Comparison of ENCODE assay signal across 22 cellular contexts in the genomic region with DNA sequence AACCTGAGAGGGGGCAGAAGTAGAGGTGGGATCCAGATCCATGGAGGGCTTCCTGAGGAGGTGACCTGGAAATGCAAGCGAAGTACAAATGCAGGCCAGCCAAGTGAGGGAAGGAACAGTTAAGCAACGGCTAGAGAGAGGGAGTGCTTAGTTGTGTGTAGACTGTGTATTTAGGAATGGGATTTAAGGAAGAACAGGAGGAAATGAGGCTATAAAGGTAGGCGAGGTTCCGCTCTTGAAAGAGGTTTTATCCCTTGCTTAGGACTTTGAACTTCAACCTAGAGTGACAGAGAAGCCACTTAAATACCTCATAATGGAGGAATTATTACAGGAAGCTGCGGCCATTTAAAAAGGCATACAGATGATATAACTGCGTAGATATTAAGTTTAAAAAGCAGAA.
DNase-seq lines count a peak whose midpoint lies in the region; ATAC-seq and TF ChIP-seq lines count a peak whose summit lies in the region.
"Had no signal": no experiment of that assay in that cellular context is flagged by ENCODE, and none has a peak within 500 bp of the region (broad histone marks: within the 10 kb centered on the region; RNA-seq: fewer than 3 reads in every experiment).

No MANE protein-coding gene starts in this region.

- in situ Hi-C loops in transverse colon (cut with MboI; ENCODE audit: low pct_ligation_motif_present in 1 of 4, low pct_unique_long_range_greater_than_20kb in 1 of 4, low sequenced_read_pairs in 3 of 4) = no loop called here

- peaks cover 10% of the 10 kb centered on the region for H3K27me3 Mint-ChIP-seq in activated CD4-positive, alpha-beta T cell treated with anti-CD3 and anti-CD28 coated beads, Interleukin-2, amount 10 ng/mL, durations not matched to agents 24 days and 14 days
- H3K27me3 Mint-ChIP-seq in activated CD4-positive, alpha-beta T cell treated with anti-CD3 and anti-CD28 coated beads for 36 hours = peaks cover 24% of the 10 kb centered on the region
- no peaks in the 10 kb centered on the region for H3K27me3 Mint-ChIP-seq in mesothelial cell of epicardium (ENCODE audit: low read depth)

- H3K36me3 ChIP-seq in colonic mucosa (no peaks in the 10 kb centered on the region), transverse colon (no peaks in the 10 kb centered on the region)
- H3K36me3 ChIP-seq: BLaER1 treated with 17β-estradiol and CSF1 and Interleukin-3, amounts not matched to agents 10 nM and 100 nM; SJCRH30 had no signal

- WGBS in transverse colon (ENCODE audit: low coverage in 1 of 2), 2 donors = 55 to 60% methylated on average over 6 of the region's 6 CpGs

- no peaks in the 10 kb centered on the region for H3K4me1 Mint-ChIP-seq in activated CD4-positive, alpha-beta T cell treated with anti-CD3 and anti-CD28 coated beads, Interleukin-2, amount 10 ng/mL, durations not matched to agents 24 days and 14 days
- no peaks in the 10 kb centered on the region for H3K4me1 Mint-ChIP-seq in activated CD4-positive, alpha-beta T cell treated with anti-CD3 and anti-CD28 coated beads for 36 hours
- H3K4me1 Mint-ChIP-seq in mesothelial cell of epicardium = peaks cover 51% of the 10 kb centered on the region
- H3K4me1 Mint-ChIP-seq: CD4-positive, alpha-beta memory T cell had no signal

- POLR2A ChIA-PET in activated CD4-positive, alpha-beta T cell treated with anti-CD3 and anti-CD28 coated beads for 36 hours (lab: Charles Lee) = no interaction called here

- H3K9me3 Mint-ChIP-seq in activated CD4-positive, alpha-beta T cell treated with anti-CD3 and anti-CD28 coated beads, Interleukin-2, amount 10 ng/mL, durations not matched to agents 24 days and 14 days = no peaks in the 10 kb centered on the region
- no peaks in the 10 kb centered on the region for H3K9me3 Mint-ChIP-seq in activated CD4-positive, alpha-beta T cell treated with anti-CD3 and anti-CD28 coated beads for 36 hours (ENCODE audit: low read depth)
- no peaks in the 10 kb centered on the region for H3K9me3 Mint-ChIP-seq in mesothelial cell of epicardium
- H3K9me3 Mint-ChIP-seq: CD4-positive, alpha-beta memory T cell had no signal

- H3K4me1 ChIP-seq in colonic mucosa (peaks cover 14% of the 10 kb centered on the region), transverse colon (peaks cover 10 to 33% (median 17%) of the 10 kb centered on the region in 4 donors)
- H3K4me1 ChIP-seq: SJCRH30 had no signal

- H3K27me3 ChIP-seq in colonic mucosa = no peaks in the 10 kb centered on the region
- H3K27me3 ChIP-seq in transverse colon = no peaks in the 10 kb centered on the region
- H3K27me3 ChIP-seq: BLaER1 treated with 17β-estradiol and CSF1 and Interleukin-3, amounts not matched to agents 10 nM and 100 nM; SJCRH30 had no signal

- CTCF ChIA-PET in activated CD4-positive, alpha-beta T cell treated with anti-CD3 and anti-CD28 coated beads for 36 hours (lab: Charles Lee) = no interaction called here

- H3K27ac ChIP-seq in colonic mucosa (peak overlapping the region; percentile 88), transverse colon (peak overlapping the region; percentile 75 to 83 (median 82))
- H3K27ac ChIP-seq: 22Rv1; BLaER1 treated with 17β-estradiol and CSF1 and Interleukin-3, amounts not matched to agents 10 nM and 100 nM; KMS-11; SJCRH30 had no signal

- no peaks in the 10 kb centered on the region for H3K9me3 ChIP-seq in colonic mucosa
- H3K9me3 ChIP-seq in transverse colon = no peaks in the 10 kb centered on the region
- H3K9me3 ChIP-seq: BLaER1 treated with 17β-estradiol and CSF1 and Interleukin-3, amounts not matched to agents 10 nM and 100 nM; SJCRH30 had no signal

- no peak for TF ChIP-seq EP300 in transverse colon (IDR thresholded peaks at IDR 0.05; ENCODE audit: low read depth)

- no peak overlapping the region for H3K4me3 ChIP-seq in colonic mucosa
- no peak overlapping the region for H3K4me3 ChIP-seq in transverse colon
- H3K4me3 ChIP-seq: BLaER1 treated with 17β-estradiol and CSF1 and Interleukin-3, amounts not matched to agents 10 nM and 100 nM; SJCRH30 had no signal

- peak; percentile 55 for TF ChIP-seq POLR2A in transverse colon (IDR thresholded peaks at IDR 0.05)

- H3K36me3 Mint-ChIP-seq in activated CD4-positive, alpha-beta T cell treated with anti-CD3 and anti-CD28 coated beads, Interleukin-2, amount 10 ng/mL, durations not matched to agents 24 days and 14 days (ENCODE audit: low read depth) = no peaks in the 10 kb centered on the region
- H3K36me3 Mint-ChIP-seq in activated CD4-positive, alpha-beta T cell treated with anti-CD3 and anti-CD28 coated beads for 36 hours (ENCODE audit: low read depth) = no peaks in the 10 kb centered on the region
- no peaks in the 10 kb centered on the region for H3K36me3 Mint-ChIP-seq in mesothelial cell of epicardium
- H3K36me3 Mint-ChIP-seq: CD4-positive, alpha-beta memory T cell had no signal

- no peak overlapping the region for H3K4me3 Mint-ChIP-seq in activated CD4-positive, alpha-beta T cell treated with anti-CD3 and anti-CD28 coated beads, Interleukin-2, amount 10 ng/mL, durations not matched to agents 24 days and 14 days
- H3K4me3 Mint-ChIP-seq in activated CD4-positive, alpha-beta T cell treated with anti-CD3 and anti-CD28 coated beads for 36 hours = no peak overlapping the region
- no peak overlapping the region for H3K4me3 Mint-ChIP-seq in mesothelial cell of epicardium
- H3K4me3 Mint-ChIP-seq: CD4-positive, alpha-beta memory T cell had no signal

- ATAC-seq in activated CD4-positive, alpha-beta T cell treated with anti-CD3 and anti-CD28 coated beads for 36 hours = no peak
- ATAC-seq in GM18870 (IDR thresholded peaks at IDR 0.05; ENCODE audit: unreplicated experiment) (no peak), GM21717 (IDR thresholded peaks at IDR 0.05; ENCODE audit: unreplicated experiment) (no peak), HG02623 (IDR thresholded peaks at IDR 0.05; ENCODE audit: unreplicated experiment) (no peak)

- TF ChIP-seq CTCF in colonic mucosa (IDR thresholded peaks at IDR 0.05) (no peak), mesothelial cell of epicardium (IDR thresholded peaks at IDR 0.05; ENCODE audit: unreplicated experiment) (no peak), transverse colon (IDR thresholded peaks at IDR 0.05) (no peak)

- no peak overlapping the region for H3K27ac Mint-ChIP-seq in activated CD4-positive, alpha-beta T cell treated with anti-CD3 and anti-CD28 coated beads, Interleukin-2, amount 10 ng/mL, durations not matched to agents 24 days and 14 days
- H3K27ac Mint-ChIP-seq in activated CD4-positive, alpha-beta T cell treated with anti-CD3 and anti-CD28 coated beads for 36 hours = no peak overlapping the region
- H3K27ac Mint-ChIP-seq in mesothelial cell of epicardium = peak overlapping the region; percentile 93
- H3K27ac Mint-ChIP-seq: CD4-positive, alpha-beta memory T cell had no signal

- peak; percentile 23 for DNase-seq in activated CD4-positive, alpha-beta T cell treated with anti-CD3 and anti-CD28 coated beads, Interleukin-2, amount 10 ng/mL, durations not matched to agents 24 days and 14 days
- DNase-seq in activated CD4-positive, alpha-beta T cell treated with anti-CD3 and anti-CD28 coated beads for 36 hours = no peak
- DNase-seq in colonic mucosa (peak; percentile 69), mesothelial cell of epicardium (ENCODE audit: low spot score in 2 of 2, unreplicated experiment in 2 of 2) (no peak), transverse colon (peak; percentile 41)
- DNase-seq: Calu3; CD4-positive, alpha-beta memory T cell; GOT3; MV-4-11; NCI-H1105 treated with DMSO at 0.1 percent for 48 hours; NCI-H1694; NCI-H2081 treated with DMSO at 0.1 percent for 48 hours; NCI-H2171 treated with DMSO at 0.1 percent for 48 hours; NCI-H524 treated with DMSO at 0.1 percent for 48 hours; NCI-H82; SJCRH30 had no signal

- intact Hi-C loops in activated CD4-positive, alpha-beta T cell treated with anti-CD3 and anti-CD28 coated beads, Interleukin-2, amount 10 ng/mL, durations not matched to agents 24 days and 14 days (cut with micrococcal nuclease) = no loop called here
- intact Hi-C loops in activated CD4-positive, alpha-beta T cell treated with anti-CD3 and anti-CD28 coated beads for 36 hours (cut with DNase I, micrococcal nuclease) = no loop called here
- intact Hi-C loops in colonic mucosa (cut with DNase I) (no loop called here), transverse colon (cut with DNase I; ENCODE audit: low total_unique reads) (no loop called here)

- no peak overlapping the region for H3K9ac ChIP-seq in colonic mucosa (ENCODE audit: low read depth in 2 of 2, low read length in 2 of 2)
- H3K9ac ChIP-seq: BLaER1 treated with 17β-estradiol and CSF1 and Interleukin-3, amounts not matched to agents 10 nM and 100 nM; KMS-11 had no signal

Comparison
In these comparisons a context has a peak if more than half of its experiments do, and no peak if none do; other contexts are left out.
1. DNase-seq: peak in activated CD4-positive, alpha-beta T cell treated with anti-CD3 and anti-CD28 coated beads, Interleukin-2, amount 10 ng/mL, durations not matched to agents 24 days and 14 days (single experiment), colonic mucosa (single experiment) and transverse colon (single experiment); none in activated CD4-positive, alpha-beta T cell treated with anti-CD3 and anti-CD28 coated beads for 36 hours (single experiment) and mesothelial cell of epicardium (0 of 2).